In genomic region chr10:3531097-3531645, GRCh38 we compare ENCODE assay signal across 15 cellular contexts.
"Had no signal": no experiment of that assay in that cellular context is flagged by ENCODE, and none has a peak within 500 bp of the region (broad histone marks: within the 10 kb centered on the region; RNA-seq: fewer than 3 reads in every experiment).

No MANE protein-coding gene starts in this region.

- H3K27ac Mint-ChIP-seq: activated B cell treated with CpG ODN at 0.5 μM for 24 hours; activated CD4-positive, alpha-beta memory T cell treated with anti-CD3 and anti-CD28 coated beads for 36 hours; activated naive CD8-positive, alpha-beta T cell; stimulated activated effector memory CD8-positive, alpha-beta T cell treated with anti-CD3 and anti-CD28 coated beads, Interleukin-12 subunit alpha, Interleukin-12 subunit beta, amount 100 ng/mL, for 72 hours; T-helper 2 cell treated with Interferon-gamma antibody and Interleukin-4, amounts not matched to agents 5 μg/mL and 100 μg/mL, for 36 hours had no signal

- DNase-seq: activated B cell treated with CpG ODN at 0.5 μM for 24 hours; activated CD4-positive, alpha-beta memory T cell treated with anti-CD3 and anti-CD28 coated beads for 36 hours; activated CD4-positive, alpha-beta T cell treated with anti-CD3 and anti-CD28 coated beads for 4 hours; dermis blood vessel endothelial cell; effector memory CD4-positive, alpha-beta T cell; foreskin melanocyte; kidney; left lung; pancreas; right lobe of liver; stimulated activated CD4-positive, alpha-beta T cell treated with anti-CD3 and anti-CD28 coated beads, Interleukin-4, amount 100 ng/mL, for 24 hours; testis had no signal

- H3K4me3 ChIP-seq: left lung, pancreas, right lobe of liver, testis had no signal

- H3K36me3 ChIP-seq: left lung, pancreas, right lobe of liver had no signal

- H3K4me3 Mint-ChIP-seq: activated B cell treated with CpG ODN at 0.5 μM for 24 hours; activated CD4-positive, alpha-beta memory T cell treated with anti-CD3 and anti-CD28 coated beads for 36 hours; activated naive CD8-positive, alpha-beta T cell; stimulated activated effector memory CD8-positive, alpha-beta T cell treated with anti-CD3 and anti-CD28 coated beads, Interleukin-12 subunit alpha, Interleukin-12 subunit beta, amount 100 ng/mL, for 72 hours; T-helper 2 cell treated with Interferon-gamma antibody and Interleukin-4, amounts not matched to agents 5 μg/mL and 100 μg/mL, for 36 hours had no signal

- H3K27ac ChIP-seq: left lung, pancreas, right lobe of liver, testis had no signal

- H3K4me1 ChIP-seq: left lung, pancreas, right lobe of liver, testis had no signal

- H3K36me3 Mint-ChIP-seq: activated CD4-positive, alpha-beta memory T cell treated with anti-CD3 and anti-CD28 coated beads for 36 hours; activated naive CD8-positive, alpha-beta T cell; stimulated activated effector memory CD8-positive, alpha-beta T cell treated with anti-CD3 and anti-CD28 coated beads, Interleukin-12 subunit alpha, Interleukin-12 subunit beta, amount 100 ng/mL, for 72 hours had no signal

- H3K9me3 Mint-ChIP-seq: activated B cell treated with CpG ODN at 0.5 μM for 24 hours; activated CD4-positive, alpha-beta memory T cell treated with anti-CD3 and anti-CD28 coated beads for 36 hours; stimulated activated effector memory CD8-positive, alpha-beta T cell treated with anti-CD3 and anti-CD28 coated beads, Interleukin-12 subunit alpha, Interleukin-12 subunit beta, amount 100 ng/mL, for 72 hours; T-helper 2 cell treated with Interferon-gamma antibody and Interleukin-4, amounts not matched to agents 5 μg/mL and 100 μg/mL, for 36 hours had no signal

- H3K4me1 Mint-ChIP-seq: activated B cell treated with CpG ODN at 0.5 μM for 24 hours had no signal

- H3K27me3 Mint-ChIP-seq: activated B cell treated with CpG ODN at 0.5 μM for 24 hours; activated CD4-positive, alpha-beta memory T cell treated with anti-CD3 and anti-CD28 coated beads for 36 hours; activated naive CD8-positive, alpha-beta T cell had no signal

- H3K9me3 ChIP-seq: left lung, pancreas, right lobe of liver, testis had no signal

- H3K27me3 ChIP-seq: left lung, pancreas, right lobe of liver, testis had no signal

- ATAC-seq: left lung; pancreas; right lobe of liver; stimulated activated effector memory CD8-positive, alpha-beta T cell treated with anti-CD3 and anti-CD28 coated beads, Interleukin-12 subunit alpha, Interleukin-12 subunit beta, amount 100 ng/mL, for 72 hours had no signal
